8 cellular contexts compared by ENCODE assay signal in the genomic region with DNA sequence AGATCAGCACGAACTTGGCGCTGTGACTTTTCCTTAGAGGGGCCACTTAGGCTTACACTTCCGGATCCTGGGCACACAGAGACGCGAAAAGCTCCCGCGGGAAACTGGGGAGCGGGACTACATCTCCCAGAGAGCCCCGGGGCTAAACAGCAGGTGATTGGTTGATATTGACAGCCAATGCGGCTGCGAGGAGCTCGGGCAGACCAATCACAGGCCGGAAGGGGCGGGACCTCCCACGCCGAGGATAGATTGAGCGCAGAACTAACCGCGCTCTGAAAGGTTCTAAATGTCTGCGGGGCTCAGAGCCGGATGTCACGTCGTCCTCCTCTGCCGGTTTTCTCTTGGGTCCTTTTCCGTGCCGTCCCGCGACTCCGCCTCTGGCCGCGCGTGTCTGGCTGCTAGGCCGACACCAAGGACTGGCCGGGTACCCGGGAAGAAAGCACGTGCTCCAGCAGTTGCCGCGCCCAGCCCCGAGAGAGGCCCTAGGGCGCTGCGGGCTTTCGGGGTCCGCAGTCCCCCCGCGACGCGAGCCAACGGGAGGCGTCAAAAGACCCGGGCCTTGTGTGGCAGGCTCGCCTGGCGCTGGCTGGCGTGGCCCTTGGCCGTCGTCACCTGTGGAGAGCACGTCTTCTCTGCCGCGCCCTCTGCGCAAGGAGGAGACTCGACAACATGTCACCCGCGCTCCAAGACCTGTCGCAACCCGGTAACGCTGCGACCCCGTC. TPM values are rescaled to one million over a fixed set of nuclear protein-coding genes. Genes with fewer than 3 reads are reported as not detected.
DNase-seq lines count a peak whose midpoint lies in the region; TF ChIP-seq lines count a peak whose summit lies in the region.

Gene MTR (plus strand): TSS at position 258 of the 722 bp plus-strand sequence. CDS start 412 bp downstream, at position 670.

- H3K4me1 ChIP-seq in effector memory CD4-positive, alpha-beta T cell (ENCODE audit: control insufficient read depth, insufficient read depth, low read length, poor library complexity, severe bottlenecking): peaks cover 6% of the 10 kb centered on the region

- no peak for TF ChIP-seq CTCF in GM20000 (IDR thresholded peaks at IDR 0.05; ENCODE audit: extremely low read depth, missing control alignments)

- no peaks in the 10 kb centered on the region for H3K27me3 ChIP-seq in effector memory CD4-positive, alpha-beta T cell (replicated peaks; ENCODE audit: control insufficient read depth, insufficient read depth, low read length, poor library complexity, severe bottlenecking)

- H3K9me3 ChIP-seq in effector memory CD4-positive, alpha-beta T cell (ENCODE audit: control insufficient read depth, low read length): no peaks in the 10 kb centered on the region

- POLR2A ChIA-PET in activated CD8-positive, alpha-beta memory T cell treated with anti-CD3 and anti-CD28 coated beads for 36 hours (lab: Charles Lee): interaction anchor here (0.6 kb wide), 1 partner anchor 797 kb away, joined by 4 read pairs; no protein-coding TSS in a partner anchor

- CTCF ChIA-PET in activated CD8-positive, alpha-beta memory T cell treated with anti-CD3 and anti-CD28 coated beads for 36 hours (lab: Charles Lee): interaction anchor here (1.0 kb wide), 1 partner anchor 9 kb away, joined by 3 read pairs; no protein-coding TSS in a partner anchor

- peak within 1 kb of the TSS; percentile 94 for H3K27ac ChIP-seq in effector memory CD4-positive, alpha-beta T cell (ENCODE audit: insufficient read depth, low read length, poor library complexity, severe bottlenecking)

- peak within 1 kb of the TSS; percentile 72 for H3K4me3 ChIP-seq in effector memory CD4-positive, alpha-beta T cell (ENCODE audit: insufficient read depth, low read depth, low read length, poor library complexity, severe bottlenecking)

- H3K36me3 ChIP-seq in effector memory CD4-positive, alpha-beta T cell (ENCODE audit: control insufficient read depth, insufficient read depth, low read length): peaks cover 4% of the 10 kb centered on the region

- DNase-seq in CMK (ENCODE audit: low read depth) (peak; percentile 99), GM20000 (ENCODE audit: low spot score) (peak; percentile 98), HT-29 (ENCODE audit: low spot score) (peak; percentile 98), NOMO-1 (lab: John Stamatoyannopoulos, UW; ENCODE audit: unreplicated experiment in 2 of 2) (peak; percentile 96 to 97), lung microvascular endothelial cell (ENCODE audit: low read depth in 2 of 2) (peak; percentile 97)
- peak; percentile 88 to 94 (median 92) for DNase-seq in effector memory CD4-positive, alpha-beta T cell
- peak; percentile 91 to 96 (median 93) for DNase-seq in stimulated activated CD4-positive, alpha-beta T cell treated with anti-CD3 and anti-CD28 coated beads, TNF-alpha, amount 100 ng/mL, for 48 hours (ENCODE audit: low read depth in 3 of 3)

RNA-seq across cellular contexts. Expression of gene MTR, which starts in this region (rescaled TPM):
- total RNA-seq in HT-29 (2014; rRNA removed; shearing (Covaris generic)): 8.6 and 10.4 TPM in 2 replicates
- total RNA-seq in activated CD8-positive, alpha-beta memory T cell treated with anti-CD3 and anti-CD28 coated beads for 36 hours: 10 to 100 TPM; 52.5 to 54.7 TPM
- total RNA-seq in lung microvascular endothelial cell: 23.3 and 32.3 TPM in 2 replicates

Comparison
In these comparisons a context has a peak if more than half of its experiments do, and no peak if none do; other contexts are left out.
1. Peak in every context shown above with its lines: DNase-seq, H3K4me3 ChIP-seq and H3K27ac ChIP-seq.